In genomic region chr20:35886537-35886936, GRCh38 we compare ENCODE assay signal across 10 cellular contexts.
DNase-seq lines count a peak whose midpoint lies in the region; ATAC-seq, FAIRE-seq and TF ChIP-seq lines count a peak whose summit lies in the region.
"Had no signal": no experiment of that assay in that cellular context is flagged by ENCODE, and none has a peak within 500 bp of the region (broad histone marks: within the 10 kb centered on the region; RNA-seq: fewer than 3 reads in every experiment).

No MANE protein-coding gene starts in this region.

- H3K9me3 ChIP-seq in astrocyte (ENCODE audit: insufficient read depth, low read depth, low read length) = no peaks in the 10 kb centered on the region

- intact Hi-C loops in CD14-positive monocyte (cut with micrococcal nuclease) = no loop called here

- TF ChIP-seq CTCF in CD14-positive monocyte (IDR thresholded peaks at IDR 0.05) (no peak), astrocyte (IDR thresholded peaks at IDR 0.05; ENCODE audit: insufficient read depth, low read depth, low read length) (no peak)

- peak overlapping the region in 5 of 7 donors; percentile 39 to 85 (median 64) for H3K27ac Mint-ChIP-seq in CD14-positive monocyte
- H3K27ac Mint-ChIP-seq in astrocyte (ENCODE audit: unreplicated experiment) = peak overlapping the region; percentile 63
- H3K27ac Mint-ChIP-seq in naive thymus-derived CD8-positive, alpha-beta T cell = peak overlapping the region in 6 of 10 donors; percentile 2 to 76 (median 34)
- H3K27ac Mint-ChIP-seq: T-helper 1 cell treated with Interleukin-12 subunit alpha and Interleukin-12 subunit beta and Interleukin-4 antibody, amounts not matched to agents 30 μg/mL and 1 μg/mL, for 36 hours had no signal

- H3K4me2 ChIP-seq in astrocyte (ENCODE audit: low read length) = no peak overlapping the region

- DNase-seq in CD14-positive monocyte (ENCODE audit: low spot score) (no peak), NCI-H1694 treated with DMSO at 0.1 percent for 48 hours (lab: John Stamatoyannopoulos, UW) (peak; percentile 96), astrocyte (ENCODE audit: low read depth) (no peak), A172 (ENCODE audit: low spot score) (no peak)
- DNase-seq in naive thymus-derived CD8-positive, alpha-beta T cell = no peak

- no peak overlapping the region for H3K4me3 ChIP-seq in astrocyte (ENCODE audit: insufficient read depth, low read depth, low read length)

- H3K36me3 ChIP-seq in astrocyte (ENCODE audit: insufficient read depth, low read length) = no peaks in the 10 kb centered on the region

- H3K27me3 Mint-ChIP-seq in CD14-positive monocyte (ENCODE audit: low read depth in 3 of 3) (peaks cover 0 to 1% (median 0%) of the 10 kb centered on the region in 3 donors), astrocyte (ENCODE audit: low read depth, unreplicated experiment) (no peaks in the 10 kb centered on the region)
- H3K27me3 Mint-ChIP-seq in naive thymus-derived CD8-positive, alpha-beta T cell = no peaks in the 10 kb centered on the region

- FAIRE-seq in astrocyte (lab: Jason Lieb, UNC) = no peak
- FAIRE-seq: islet of Langerhans had no signal

- H3K4me3 Mint-ChIP-seq in CD14-positive monocyte (no peak overlapping the region), astrocyte (ENCODE audit: unreplicated experiment) (no peak overlapping the region)
- no peak overlapping the region for H3K4me3 Mint-ChIP-seq in naive thymus-derived CD8-positive, alpha-beta T cell
- H3K4me3 Mint-ChIP-seq: T-helper 1 cell treated with Interleukin-12 subunit alpha and Interleukin-12 subunit beta and Interleukin-4 antibody, amounts not matched to agents 30 μg/mL and 1 μg/mL, for 36 hours had no signal

- no peaks in the 10 kb centered on the region for H3K27me3 ChIP-seq in astrocyte (ENCODE audit: insufficient read depth, low read length)

- no peak overlapping the region for H2AFZ ChIP-seq in astrocyte (ENCODE audit: low read depth, low read length)

- peaks cover 11% of the 10 kb centered on the region for H3K4me1 ChIP-seq in astrocyte (ENCODE audit: insufficient read depth, low read length)

- H3K36me3 Mint-ChIP-seq in CD14-positive monocyte (peaks cover 13 to 31% of the 10 kb centered on the region in 2 donors), astrocyte (ENCODE audit: low read depth, unreplicated experiment) (peaks cover 3% of the 10 kb centered on the region)
- H3K36me3 Mint-ChIP-seq in naive thymus-derived CD8-positive, alpha-beta T cell = peaks cover 0 to 43% (median 2%) of the 10 kb centered on the region in 3 donors

- H3K9ac ChIP-seq in astrocyte (ENCODE audit: low read length) = no peak overlapping the region

- ATAC-seq in naive thymus-derived CD8-positive, alpha-beta T cell = no peak
- ATAC-seq in HG02610 (IDR thresholded peaks at IDR 0.05; ENCODE audit: unreplicated experiment) = no peak
- ATAC-seq in HG03439 (IDR thresholded peaks at IDR 0.05; ENCODE audit: unreplicated experiment) = no peak
- ATAC-seq in HG03175 (IDR thresholded peaks at IDR 0.05; ENCODE audit: unreplicated experiment) = no peak

- H3K79me2 ChIP-seq in astrocyte (ENCODE audit: insufficient read depth, low read length) = peaks cover 18% of the 10 kb centered on the region

- H3K9me3 Mint-ChIP-seq in CD14-positive monocyte (no peaks in the 10 kb centered on the region), astrocyte (ENCODE audit: unreplicated experiment) (no peaks in the 10 kb centered on the region)
- H3K9me3 Mint-ChIP-seq in naive thymus-derived CD8-positive, alpha-beta T cell = no peaks in the 10 kb centered on the region
- H3K9me3 Mint-ChIP-seq: T-helper 1 cell treated with Interleukin-12 subunit alpha and Interleukin-12 subunit beta and Interleukin-4 antibody, amounts not matched to agents 30 μg/mL and 1 μg/mL, for 36 hours had no signal

- H3K4me1 Mint-ChIP-seq in CD14-positive monocyte (peaks cover 30% of the 10 kb centered on the region), astrocyte (ENCODE audit: low read depth, unreplicated experiment) (peaks cover 14% of the 10 kb centered on the region)
- peaks cover 7 to 10% (median 8%) of the 10 kb centered on the region in 4 donors for H3K4me1 Mint-ChIP-seq in naive thymus-derived CD8-positive, alpha-beta T cell

- no peaks in the 10 kb centered on the region for H4K20me1 ChIP-seq in astrocyte (ENCODE audit: insufficient read depth, low read length)

- POLR2A ChIA-PET in naive thymus-derived CD8-positive, alpha-beta T cell (lab: Charles Lee) = interaction anchor here (0.6 to 3.0 kb wide), 2 partner anchors 144 to 181 kb away, joined by 3 to 9 read pairs; partner anchors contain the start of gene RBM39

- H3K27ac ChIP-seq in astrocyte (ENCODE audit: low read depth, low read length) = peak overlapping the region; percentile 4
